Comparison of ENCODE assay signal across 8 cellular contexts in genomic region chrX:119887721-119888425, GRCh38. TPM values are rescaled to one million over a fixed set of nuclear protein-coding genes. Genes with fewer than 3 reads are reported as not detected.
A peak's percentile ranks its signal among the peaks of the same experiment; 100 is the strongest.
DNase-seq lines count a peak whose midpoint lies in the region; ATAC-seq lines count a peak whose summit lies in the region.

No MANE protein-coding gene starts in this region.

- no peak overlapping the region for H3K27ac ChIP-seq in effector memory CD4-positive, alpha-beta T cell (ENCODE audit: insufficient read depth, low read length, poor library complexity, severe bottlenecking)

- POLR2A ChIA-PET in activated CD4-positive, alpha-beta memory T cell treated with anti-CD3 and anti-CD28 coated beads, Interleukin-2, amount 10 ng/mL, durations not matched to agents 7 days and 5 days (lab: Charles Lee) = interaction anchor here (1.5 to 1.8 kb wide), 2 partner anchors 35 to 96 kb away, joined by 6 to 7 read pairs; partner anchors contain the start of genes RPL39 and UPF3B

- H3K4me1 ChIP-seq in effector memory CD4-positive, alpha-beta T cell (ENCODE audit: control insufficient read depth, insufficient read depth, low read length, poor library complexity, severe bottlenecking) = peaks cover 4% of the 10 kb centered on the region

- CTCF ChIA-PET in activated CD4-positive, alpha-beta memory T cell treated with anti-CD3 and anti-CD28 coated beads, Interleukin-2, amount 10 ng/mL, durations not matched to agents 7 days and 5 days (lab: Charles Lee) = interaction anchor here (0.6 to 1.9 kb wide), 6 partner anchors 9 to 217 kb away, joined by 3 to 11 read pairs (median 4); partner anchors contain the start of genes RPL39 and UPF3B

- H3K27me3 Mint-ChIP-seq in activated CD4-positive, alpha-beta memory T cell treated with anti-CD3 and anti-CD28 coated beads, Interleukin-2, amount 10 ng/mL, durations not matched to agents 7 days and 5 days = no peaks in the 10 kb centered on the region
- H3K27me3 Mint-ChIP-seq in memory B cell = no peaks in the 10 kb centered on the region
- H3K27me3 Mint-ChIP-seq in stimulated activated memory B cell treated with anti-CD40 and anti-IgM and Interleukin-4, amounts not matched to agents 10 μg/mL and 1 μg/mL and 100 μg/mL, for 72 hours = no peaks in the 10 kb centered on the region

- H3K36me3 Mint-ChIP-seq in activated CD4-positive, alpha-beta memory T cell treated with anti-CD3 and anti-CD28 coated beads, Interleukin-2, amount 10 ng/mL, durations not matched to agents 7 days and 5 days (ENCODE audit: low read depth) = no peaks in the 10 kb centered on the region
- H3K36me3 Mint-ChIP-seq in memory B cell = no peaks in the 10 kb centered on the region
- no peaks in the 10 kb centered on the region for H3K36me3 Mint-ChIP-seq in stimulated activated memory B cell treated with anti-CD40 and anti-IgM and Interleukin-4, amounts not matched to agents 10 μg/mL and 1 μg/mL and 100 μg/mL, for 72 hours

- no peaks in the 10 kb centered on the region for H3K9me3 ChIP-seq in effector memory CD4-positive, alpha-beta T cell (ENCODE audit: control insufficient read depth, low read length)

- H3K36me3 ChIP-seq in effector memory CD4-positive, alpha-beta T cell (ENCODE audit: control insufficient read depth, insufficient read depth, low read length) = no peaks in the 10 kb centered on the region

- peak overlapping the region; percentile 13 for H3K4me3 ChIP-seq in effector memory CD4-positive, alpha-beta T cell (ENCODE audit: insufficient read depth, low read depth, low read length, poor library complexity, severe bottlenecking)

- H3K27ac Mint-ChIP-seq in activated CD4-positive, alpha-beta memory T cell treated with anti-CD3 and anti-CD28 coated beads, Interleukin-2, amount 10 ng/mL, durations not matched to agents 7 days and 5 days = no peak overlapping the region
- no peak overlapping the region for H3K27ac Mint-ChIP-seq in memory B cell
- no peak overlapping the region for H3K27ac Mint-ChIP-seq in stimulated activated memory B cell treated with anti-CD40 and anti-IgM and Interleukin-4, amounts not matched to agents 10 μg/mL and 1 μg/mL and 100 μg/mL, for 72 hours

- DNase-seq in ELF-1 (ENCODE audit: low read depth, low spot score) (peak; percentile 96), NCI-H524 (lab: John Stamatoyannopoulos, UW) (peak; percentile 77 to 88), memory B cell (ENCODE audit: low spot score in 2 of 2) (peak; percentile 33 to 47), NCI-H1048 (lab: John Stamatoyannopoulos, UW) (no peak)
- DNase-seq in activated CD4-positive, alpha-beta memory T cell treated with anti-CD3 and anti-CD28 coated beads, Interleukin-2, amount 10 ng/mL, durations not matched to agents 7 days and 5 days = peak; percentile 70
- peak; percentile 29 to 41 (median 30) for DNase-seq in effector memory CD4-positive, alpha-beta T cell

- H3K27me3 ChIP-seq in effector memory CD4-positive, alpha-beta T cell (replicated peaks; ENCODE audit: control insufficient read depth, insufficient read depth, low read length, poor library complexity, severe bottlenecking) = no peaks in the 10 kb centered on the region

- H3K4me3 Mint-ChIP-seq in activated CD4-positive, alpha-beta memory T cell treated with anti-CD3 and anti-CD28 coated beads, Interleukin-2, amount 10 ng/mL, durations not matched to agents 7 days and 5 days = peak overlapping the region; percentile 35
- H3K4me3 Mint-ChIP-seq in memory B cell = peak overlapping the region; percentile 56
- H3K4me3 Mint-ChIP-seq in stimulated activated memory B cell treated with anti-CD40 and anti-IgM and Interleukin-4, amounts not matched to agents 10 μg/mL and 1 μg/mL and 100 μg/mL, for 72 hours = peak overlapping the region; percentile 52

- peak; percentile 84 for ATAC-seq in HG02610 (IDR thresholded peaks at IDR 0.05; ENCODE audit: unreplicated experiment)
- ATAC-seq in memory B cell (ENCODE audit: low read depth) = peak; percentile 77
- peak; percentile 72 for ATAC-seq in stimulated activated memory B cell treated with anti-CD40 and anti-IgM and Interleukin-4, amounts not matched to agents 10 μg/mL and 1 μg/mL and 100 μg/mL, for 72 hours

- no peaks in the 10 kb centered on the region for H3K9me3 Mint-ChIP-seq in activated CD4-positive, alpha-beta memory T cell treated with anti-CD3 and anti-CD28 coated beads, Interleukin-2, amount 10 ng/mL, durations not matched to agents 7 days and 5 days
- no peaks in the 10 kb centered on the region for H3K9me3 Mint-ChIP-seq in memory B cell
- no peaks in the 10 kb centered on the region for H3K9me3 Mint-ChIP-seq in stimulated activated memory B cell treated with anti-CD40 and anti-IgM and Interleukin-4, amounts not matched to agents 10 μg/mL and 1 μg/mL and 100 μg/mL, for 72 hours

- peaks cover 12% of the 10 kb centered on the region for H3K4me1 Mint-ChIP-seq in activated CD4-positive, alpha-beta memory T cell treated with anti-CD3 and anti-CD28 coated beads, Interleukin-2, amount 10 ng/mL, durations not matched to agents 7 days and 5 days
- peaks cover 6% of the 10 kb centered on the region for H3K4me1 Mint-ChIP-seq in memory B cell
- peaks cover 6% of the 10 kb centered on the region for H3K4me1 Mint-ChIP-seq in stimulated activated memory B cell treated with anti-CD40 and anti-IgM and Interleukin-4, amounts not matched to agents 10 μg/mL and 1 μg/mL and 100 μg/mL, for 72 hours

RNA-seq across cellular contexts. Expression of gene AKAP14, which starts 7.8 kb away (rescaled TPM):
- total RNA-seq in activated CD4-positive, alpha-beta memory T cell treated with anti-CD3 and anti-CD28 coated beads, Interleukin-2, amount 10 ng/mL, durations not matched to agents 7 days and 5 days = not detected

RNA-seq across cellular contexts. Expression of gene NDUFA1, which starts 16.2 kb away (rescaled TPM):
- 100 to 1,000 TPM; 104 to 108 TPM for total RNA-seq in activated CD4-positive, alpha-beta memory T cell treated with anti-CD3 and anti-CD28 coated beads, Interleukin-2, amount 10 ng/mL, durations not matched to agents 7 days and 5 days

RNA-seq across cellular contexts. Expression of gene RNF113A, which starts 16.3 kb away (rescaled TPM):
- 10 to 100 TPM; 33.0 to 36.2 TPM for total RNA-seq in activated CD4-positive, alpha-beta memory T cell treated with anti-CD3 and anti-CD28 coated beads, Interleukin-2, amount 10 ng/mL, durations not matched to agents 7 days and 5 days

RNA-seq across cellular contexts. Expression of gene UPF3B, which starts 35.1 kb away (rescaled TPM):
- 10 to 100 TPM in 1 of 2 experiments, 1 to 10 TPM in 1; 9.4 to 11.2 TPM for total RNA-seq in activated CD4-positive, alpha-beta memory T cell treated with anti-CD3 and anti-CD28 coated beads, Interleukin-2, amount 10 ng/mL, durations not matched to agents 7 days and 5 days

RNA-seq across cellular contexts. Expression of gene NKAP, which starts 55.7 kb away (rescaled TPM):
- 10 to 100 TPM; 10.2 to 10.4 TPM for total RNA-seq in activated CD4-positive, alpha-beta memory T cell treated with anti-CD3 and anti-CD28 coated beads, Interleukin-2, amount 10 ng/mL, durations not matched to agents 7 days and 5 days
